8 cellular contexts compared by ENCODE assay signal in the genomic region with DNA sequence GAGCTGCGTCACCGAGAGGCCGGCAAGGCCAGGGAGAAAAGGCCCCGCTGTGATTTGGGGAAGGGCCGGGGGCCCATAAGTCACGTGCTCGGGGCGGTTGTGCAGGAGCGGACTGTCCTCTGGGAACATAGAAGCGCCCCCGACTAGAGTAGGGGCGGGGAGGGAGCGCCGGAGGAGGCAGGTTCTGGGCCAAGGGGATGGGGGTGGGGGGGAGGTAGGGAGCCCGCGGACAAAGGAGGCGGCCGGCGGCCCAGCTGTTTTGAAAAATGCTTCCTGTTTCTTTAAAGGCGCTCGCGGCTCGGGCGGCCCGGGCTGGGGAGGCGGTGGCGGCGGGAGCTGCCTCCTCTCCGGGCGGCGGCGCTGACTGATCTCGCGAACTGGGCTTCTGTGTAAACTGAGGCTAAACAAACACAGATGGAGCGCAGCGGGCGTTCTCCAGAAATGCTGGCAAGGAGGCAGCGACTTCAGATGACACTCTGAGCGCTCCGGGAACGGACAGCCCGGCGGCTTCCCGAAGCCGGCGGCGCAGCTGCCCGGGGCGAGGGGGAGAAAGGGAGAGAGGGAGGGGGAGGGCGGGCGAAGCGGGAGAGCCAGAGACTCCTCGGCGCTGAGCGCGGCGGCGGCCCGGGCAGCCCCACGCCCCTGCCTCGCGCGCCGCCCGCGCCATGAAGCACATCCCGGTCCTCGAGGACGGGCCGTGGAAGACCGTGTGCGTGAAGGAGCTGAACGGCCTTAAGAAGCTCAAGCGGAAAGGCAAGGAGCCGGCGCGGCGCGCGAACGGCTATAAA. TPM values are rescaled to one million over a fixed set of nuclear protein-coding genes. Genes with fewer than 3 reads are reported as not detected.
A peak's percentile ranks its signal among the peaks of the same experiment; 100 is the strongest.
DNase-seq lines count a peak whose midpoint lies in the region; ATAC-seq and TF ChIP-seq lines count a peak whose summit lies in the region.

A gene with protein sequence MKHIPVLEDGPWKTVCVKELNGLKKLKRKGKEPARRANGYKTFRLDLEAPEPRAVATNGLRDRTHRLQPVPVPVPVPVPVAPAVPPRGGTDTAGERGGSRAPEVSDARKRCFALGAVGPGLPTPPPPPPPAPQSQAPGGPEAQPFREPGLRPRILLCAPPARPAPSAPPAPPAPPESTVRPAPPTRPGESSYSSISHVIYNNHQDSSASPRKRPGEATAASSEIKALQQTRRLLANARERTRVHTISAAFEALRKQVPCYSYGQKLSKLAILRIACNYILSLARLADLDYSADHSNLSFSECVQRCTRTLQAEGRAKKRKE (plus strand): TSS at position 467 of the 788 bp plus-strand sequence. CDS start 199 bp downstream, at position 666.

- H3K9me3 Mint-ChIP-seq in CD4-positive, CD25-positive, alpha-beta regulatory T cell: peaks cover 0 to 2% (median 0%) of the 10 kb centered on the region in 7 donors
- H3K9me3 Mint-ChIP-seq in chondrocyte (ENCODE audit: low read depth): no peaks in the 10 kb centered on the region

- no peaks in the 10 kb centered on the region for H3K36me3 ChIP-seq in CD4-positive, CD25-positive, alpha-beta regulatory T cell (ENCODE audit: control insufficient read depth, insufficient read depth, low read length)
- H3K36me3 ChIP-seq in HEK293 (ENCODE audit: control insufficient read depth in 2 of 2, insufficient read depth in 1 of 2, low read length in 2 of 2) (no peaks in the 10 kb centered on the region), kidney epithelial cell (ENCODE audit: control insufficient read depth, insufficient read depth, low read length) (no peaks in the 10 kb centered on the region), skeletal muscle tissue (ENCODE audit: control insufficient read depth in 3 of 3, insufficient read depth in 3 of 3, low read length in 3 of 3) (peaks cover 0 to 2% (median under 1%) of the 10 kb centered on the region in 3 donors)

- POLR2A ChIA-PET in HEK293 (lab: Yijun Ruan, JAX): interaction anchor here (0.7 to 2.4 kb wide), 4 partner anchors 11 to 89 kb away, joined by 4 to 15 read pairs (median 14); no protein-coding TSS in a partner anchor

- H3K27me3 ChIP-seq in CD4-positive, CD25-positive, alpha-beta regulatory T cell (ENCODE audit: control insufficient read depth, insufficient read depth, low read length): peaks cover 13% of the 10 kb centered on the region
- H3K27me3 ChIP-seq in kidney epithelial cell (ENCODE audit: control insufficient read depth, insufficient read depth, low read length): peaks cover 67% of the 10 kb centered on the region
- no peaks in the 10 kb centered on the region for H3K27me3 ChIP-seq in skeletal muscle tissue (ENCODE audit: control insufficient read depth in 3 of 3, insufficient read depth in 3 of 3, low read length in 3 of 3)

- no peaks in the 10 kb centered on the region for H3K9me3 ChIP-seq in CD4-positive, CD25-positive, alpha-beta regulatory T cell (ENCODE audit: control insufficient read depth in 2 of 2, low read length in 2 of 2)
- no peaks in the 10 kb centered on the region for H3K9me3 ChIP-seq in HEK293 (ENCODE audit: control insufficient read depth, insufficient read depth, low read depth, low read length)
- no peaks in the 10 kb centered on the region for H3K9me3 ChIP-seq in skeletal muscle tissue (ENCODE audit: control insufficient read depth in 3 of 3, low read length in 3 of 3)

- H3K4me1 Mint-ChIP-seq in CD4-positive, CD25-positive, alpha-beta regulatory T cell: peaks cover 0 to 19% (median 9%) of the 10 kb centered on the region in 4 donors
- peaks cover 39% of the 10 kb centered on the region for H3K4me1 Mint-ChIP-seq in chondrocyte (ENCODE audit: low read depth)

- no peak within 1 kb of the TSS for H3K4me3 ChIP-seq in CD4-positive, CD25-positive, alpha-beta regulatory T cell (ENCODE audit: low read depth, low read length)
- peak within 1 kb of the TSS; percentile 43 for H3K4me3 ChIP-seq in HEK293 (ENCODE audit: low read depth, low read length)
- H3K4me3 ChIP-seq in kidney epithelial cell (ENCODE audit: low read depth, low read length): peak within 1 kb of the TSS; percentile 42
- H3K4me3 ChIP-seq in skeletal muscle tissue (ENCODE audit: low read length in 3 of 3): peak within 1 kb of the TSS; percentile 83 to 95 (median 94)

- CTCF ChIA-PET in HEK293 (lab: Yijun Ruan, JAX): interaction anchor here (0.5 to 6.2 kb wide), 13 partner anchors 9 to 335 kb away, joined by 3 to 125 read pairs (median 9); no protein-coding TSS in a partner anchor

- DNase-seq in CD4-positive, CD25-positive, alpha-beta regulatory T cell: peak in 1 of 3 donors; percentile 24
- DNase-seq in SHP77 treated with DMSO at 0.1 percent for 48 hours (lab: John Stamatoyannopoulos, UW) (peak; percentile 27), chondrocyte (ENCODE audit: low spot score) (no peak), kidney epithelial cell (ENCODE audit: low read depth) (no peak)

- H3K27ac ChIP-seq in CD4-positive, CD25-positive, alpha-beta regulatory T cell (ENCODE audit: insufficient read depth, low read length, poor library complexity, severe bottlenecking): no peak within 1 kb of the TSS
- H3K27ac ChIP-seq in HEK293 (ENCODE audit: extremely low read depth, low read depth, low read length) (peak within 1 kb of the TSS; percentile 74; the same call in 1 of the 2 replicates), skeletal muscle tissue (ENCODE audit: low read depth, low read length) (peak within 1 kb of the TSS; percentile 80)

- no peaks in the 10 kb centered on the region for H3K36me3 Mint-ChIP-seq in CD4-positive, CD25-positive, alpha-beta regulatory T cell
- H3K36me3 Mint-ChIP-seq in chondrocyte (ENCODE audit: low read depth): no peaks in the 10 kb centered on the region

- H3K27me3 Mint-ChIP-seq in CD4-positive, CD25-positive, alpha-beta regulatory T cell: peaks cover 78% of the 10 kb centered on the region
- H3K27me3 Mint-ChIP-seq in chondrocyte (ENCODE audit: low read depth): peaks cover 18% of the 10 kb centered on the region

- no peak for ATAC-seq in CD4-positive, CD25-positive, alpha-beta regulatory T cell (ENCODE audit: low read depth in 2 of 2)
- ATAC-seq in HG02885 (IDR thresholded peaks at IDR 0.05; ENCODE audit: poor library complexity, unreplicated experiment): no peak
- ATAC-seq in HG03520 (IDR thresholded peaks at IDR 0.05; ENCODE audit: unreplicated experiment): no peak

- TF ChIP-seq CTCF in HEK293 (tag by site-specific recombination; IDR thresholded peaks at IDR 0.05) (no peak), chondrocyte (IDR thresholded peaks at IDR 0.05) (no peak), kidney epithelial cell (IDR thresholded peaks at IDR 0.05; ENCODE audit: insufficient read depth, low read length, poor library complexity, severe bottlenecking) (no peak)

- peak within 1 kb of the TSS; percentile 63 to 78 (median 70) for H3K4me3 Mint-ChIP-seq in CD4-positive, CD25-positive, alpha-beta regulatory T cell
- peak within 1 kb of the TSS; percentile 82 for H3K4me3 Mint-ChIP-seq in chondrocyte (ENCODE audit: unreplicated experiment)

- peaks cover 29% of the 10 kb centered on the region for H3K4me1 ChIP-seq in CD4-positive, CD25-positive, alpha-beta regulatory T cell (ENCODE audit: control insufficient read depth, insufficient read depth, low read length, poor library complexity, severe bottlenecking)
- H3K4me1 ChIP-seq in HEK293 (ENCODE audit: control insufficient read depth, insufficient read depth, low read length) (peaks cover 12% of the 10 kb centered on the region), skeletal muscle tissue (ENCODE audit: control insufficient read depth in 3 of 3, insufficient read depth in 3 of 3, low read length in 3 of 3) (peaks cover 74 to 78% (median 76%) of the 10 kb centered on the region in 3 donors)

- H3K27ac Mint-ChIP-seq in CD4-positive, CD25-positive, alpha-beta regulatory T cell: no peak within 1 kb of the TSS
- no peak within 1 kb of the TSS for H3K27ac Mint-ChIP-seq in chondrocyte (ENCODE audit: unreplicated experiment)

- peak within 1 kb of the TSS; percentile 82 to 93 (median 87) for H3K9ac ChIP-seq in skeletal muscle tissue (ENCODE audit: low read depth in 1 of 3, low read length in 3 of 3)

TF ChIP-seq in HEK293, 187 proteins besides CTCF, POLR2A, EP300 and RAD21 (continues in another document):
- TF ChIP-seq BCL11B (tag by site-specific recombination; IDR thresholded peaks at IDR 0.05; ENCODE audit: low read depth) (no peak), ZNF132 (tag by site-specific recombination; IDR thresholded peaks at IDR 0.05; ENCODE audit: borderline replicate concordance) (no peak), ZNF548 (tag by site-specific recombination; IDR thresholded peaks at IDR 0.05) (no peak), TCF7L2 (IDR thresholded peaks at IDR 0.05; ENCODE audit: borderline replicate concordance, low read depth, low read length) (peak; percentile 54; the same call in 1 of the 2 replicates), ZBTB8A (tag by site-specific recombination; IDR thresholded peaks at IDR 0.05) (peak; percentile 44), WT1 (tag by site-specific recombination; IDR thresholded peaks at IDR 0.05) (0 out of 2 replicates have a peak, but pooled peaks have one; percentile 34), ZNF23 (tag by site-specific recombination; IDR thresholded peaks at IDR 0.05; ENCODE audit: borderline replicate concordance) (no peak), ZNF654 (tag by site-specific recombination; IDR thresholded peaks at IDR 0.05; ENCODE audit: low read depth) (no peak), OSR2 (tag by site-specific recombination; IDR thresholded peaks at IDR 0.05) (peak; percentile 89), ZNF426 (tag by site-specific recombination; IDR thresholded peaks at IDR 0.05) (no peak), ZNF394 (tag by site-specific recombination; IDR thresholded peaks at IDR 0.05; ENCODE audit: borderline replicate concordance) (no peak), SP3 (tag by site-specific recombination; IDR thresholded peaks at IDR 0.05) (0 out of 2 replicates have a peak, but pooled peaks have one; percentile 22), YY1 (tag by site-specific recombination; IDR thresholded peaks at IDR 0.05) (no peak), ZNF366 (tag by site-specific recombination; conservative IDR thresholded peaks at IDR 0.05) (peak; percentile 37; the same call in 1 of the 2 replicates), ZNF2 (tag by site-specific recombination; IDR thresholded peaks at IDR 0.05) (no peak), ZBTB7A (tag by site-specific recombination; IDR thresholded peaks at IDR 0.05; ENCODE audit: low read depth) (no peak), ZNF146 (tag by site-specific recombination; IDR thresholded peaks at IDR 0.05) (no peak), ZNF658 (tag by site-specific recombination; IDR thresholded peaks at IDR 0.05) (no peak)

RNA-seq across cellular contexts. Expression of the gene that starts here (rescaled TPM):
- not detected for total RNA-seq in CD4-positive, CD25-positive, alpha-beta regulatory T cell
- not detected for polyA plus RNA-seq in CD4-positive, CD25-positive, alpha-beta regulatory T cell
- total RNA-seq in chondrocyte (2.2 to 10.3 TPM (median 2.7 TPM) in 3 replicates), kidney epithelial cell (0.41 and 1.0 TPM in 2 replicates), skeletal muscle tissue (8.4 TPM)
